In genomic region chr12:911191-911826, GRCh38 we compare ENCODE assay signal across 1 cellular context.
TF ChIP-seq lines count a peak whose summit lies in the region.

No MANE protein-coding gene starts in this region.

TF ChIP-seq in K562, 482 proteins besides CTCF, POLR2A, EP300 and RAD21 (continued from another document and continues in another):
- TF ChIP-seq AFF1 (IDR thresholded peaks at IDR 0.05; ENCODE audit: low read depth in 1 of 2, partially characterized antibody in 2 of 2), result no peak
- TF ChIP-seq RBBP5 (IDR thresholded peaks at IDR 0.05; ENCODE audit: borderline replicate concordance, insufficient read depth, low read length, poor library complexity, severe bottlenecking), result no peak
- TF ChIP-seq ZBED1 (IDR thresholded peaks at IDR 0.05), result no peak
- no peak for TF ChIP-seq EHMT2 (IDR thresholded peaks at IDR 0.05)
- TF ChIP-seq GABPA (tag; conservative IDR thresholded peaks at IDR 0.05; ENCODE audit: low read depth), result no peak
- no peak for TF ChIP-seq CHD4 (IDR thresholded peaks at IDR 0.05; ENCODE audit: insufficient read depth, insufficient replicate concordance, low read depth, low read length, poor library complexity, severe bottlenecking)
- TF ChIP-seq REST (CRISPR knock-in tag; IDR thresholded peaks at IDR 0.05; ENCODE audit: low read depth), result no peak
- no peak for TF ChIP-seq PHB2 (IDR thresholded peaks at IDR 0.05; ENCODE audit: low read depth)
- peak; percentile 87 for TF ChIP-seq SMARCA4 (IDR thresholded peaks at IDR 0.05)
- TF ChIP-seq YY1 (IDR thresholded peaks at IDR 0.05; ENCODE audit: borderline replicate concordance in 1 of 3, control insufficient read depth in 1 of 3, extremely low read depth in 1 of 3, insufficient read depth in 3 of 3, insufficient read length in 1 of 3, insufficient replicate concordance in 2 of 3, low read depth in 1 of 3, low read length in 2 of 3), result no peak
- TF ChIP-seq PBX2 (CRISPR knock-in tag; IDR thresholded peaks at IDR 0.05; ENCODE audit: low read depth), result no peak
- no peak for TF ChIP-seq PBX2 (tag; conservative IDR thresholded peaks at IDR 0.05; ENCODE audit: low read depth)
- TF ChIP-seq CXXC5 (CRISPR knock-in tag; IDR thresholded peaks at IDR 0.05), result no peak; the same call in 1 of the 2 replicates
- TF ChIP-seq ZNF717 (CRISPR knock-in tag; IDR thresholded peaks at IDR 0.05), result no peak
- TF ChIP-seq NR0B1 (IDR thresholded peaks at IDR 0.05; ENCODE audit: partially characterized antibody), result no peak
- peak; percentile 77 for TF ChIP-seq LEF1 (IDR thresholded peaks at IDR 0.05)
- TF ChIP-seq ZNF263 (CRISPR knock-in tag; IDR thresholded peaks at IDR 0.05; ENCODE audit: borderline replicate concordance), result no peak
- no peak for TF ChIP-seq CREBBP (IDR thresholded peaks at IDR 0.05; ENCODE audit: low read depth, low read length)
- TF ChIP-seq ZNF165 (CRISPR knock-in tag; IDR thresholded peaks at IDR 0.05; ENCODE audit: borderline replicate concordance), result no peak
- TF ChIP-seq ZBTB26 (CRISPR knock-in tag; IDR thresholded peaks at IDR 0.05), result no peak
- TF ChIP-seq KDM2B (CRISPR knock-in tag; IDR thresholded peaks at IDR 0.05), result no peak
- no peak for TF ChIP-seq ELF1 (tag; IDR thresholded peaks at IDR 0.05)
- TF ChIP-seq NFATC3 (IDR thresholded peaks at IDR 0.05), result no peak
- no peak for TF ChIP-seq PTBP1 (IDR thresholded peaks at IDR 0.05; ENCODE audit: low read depth, low read length)
- no peak for TF ChIP-seq STAT6 (CRISPR knock-in tag; IDR thresholded peaks at IDR 0.05)
- no peak for TF ChIP-seq POU5F1 (IDR thresholded peaks at IDR 0.05; ENCODE audit: borderline replicate concordance, low read depth, low read length, partially characterized antibody)
- TF ChIP-seq ZNF184 (CRISPR knock-in tag; IDR thresholded peaks at IDR 0.05), result no peak
- TF ChIP-seq BCLAF1 (IDR thresholded peaks at IDR 0.05; ENCODE audit: borderline replicate concordance in 1 of 2, control insufficient read depth in 1 of 2, low read depth in 2 of 2, low read length in 1 of 2), result no peak
- TF ChIP-seq NFIX (CRISPR knock-in tag; IDR thresholded peaks at IDR 0.05; ENCODE audit: low read depth), result no peak
- TF ChIP-seq GATA2 (CRISPR knock-in tag; IDR thresholded peaks at IDR 0.05), result 0 out of 2 replicates have a peak, but pooled peaks have one; percentile 8
- TF ChIP-seq MTA3 (IDR thresholded peaks at IDR 0.05; ENCODE audit: borderline replicate concordance), result no peak
- TF ChIP-seq SIX5 (IDR thresholded peaks at IDR 0.05; ENCODE audit: borderline replicate concordance in 1 of 2, insufficient read depth in 1 of 2, low read depth in 1 of 2, low read length in 2 of 2), result no peak
- TF ChIP-seq CBX8 (IDR thresholded peaks at IDR 0.05; ENCODE audit: borderline replicate concordance, extremely low read depth, low read depth, low read length, poor library complexity, severe bottlenecking), result no peak
- TF ChIP-seq ZC3H8 (IDR thresholded peaks at IDR 0.05), result no peak
- TF ChIP-seq ZNF589 (CRISPR knock-in tag; IDR thresholded peaks at IDR 0.05; ENCODE audit: low read depth), result no peak
- TF ChIP-seq CREB3L1 (IDR thresholded peaks at IDR 0.05; ENCODE audit: borderline replicate concordance, low read depth), result no peak
- peak; percentile 54; the same call in 1 of the 2 replicates for TF ChIP-seq MYBL2 (IDR thresholded peaks at IDR 0.05; ENCODE audit: low read depth)
- TF ChIP-seq MYBL2 (CRISPR knock-in tag; IDR thresholded peaks at IDR 0.05; ENCODE audit: borderline replicate concordance), result no peak
- TF ChIP-seq ZNF778 (CRISPR knock-in tag; IDR thresholded peaks at IDR 0.05), result no peak
- TF ChIP-seq ZKSCAN8 (CRISPR knock-in tag; IDR thresholded peaks at IDR 0.05), result no peak
